In genomic region chr11:36212507-36212906, GRCh38 we compare ENCODE assay signal across 17 cellular contexts.
DNase-seq lines count a peak whose midpoint lies in the region; TF ChIP-seq lines count a peak whose summit lies in the region.
"Had no signal": no experiment of that assay in that cellular context is flagged by ENCODE, and none has a peak within 500 bp of the region (broad histone marks: within the 10 kb centered on the region; RNA-seq: fewer than 3 reads in every experiment).

No MANE protein-coding gene starts in this region.

- H3K4me3 Mint-ChIP-seq in nephron progenitor cell: no peak overlapping the region
- H3K4me3 Mint-ChIP-seq: CD4-positive, CD25-positive, alpha-beta regulatory T cell; IgD-negative memory B cell had no signal

- no peaks in the 10 kb centered on the region for H3K27me3 ChIP-seq in ectodermal cell (ENCODE audit: control insufficient read depth, insufficient read depth, low read length, poor library complexity, severe bottlenecking)
- H3K27me3 ChIP-seq: BLaER1 had no signal

- no peak overlapping the region for H3K4me3 ChIP-seq in ectodermal cell (ENCODE audit: insufficient read depth, low read depth, low read length)
- H3K4me3 ChIP-seq: BLaER1 had no signal

- H3K9me3 Mint-ChIP-seq in nephron progenitor cell: no peaks in the 10 kb centered on the region
- H3K9me3 Mint-ChIP-seq: IgD-negative memory B cell had no signal

- H3K4me1 ChIP-seq in ectodermal cell (ENCODE audit: control insufficient read depth, insufficient read depth, low read length): peaks cover 22% of the 10 kb centered on the region
- H3K4me1 ChIP-seq: BLaER1 had no signal

- H3K27ac ChIP-seq in angular gyrus (ENCODE audit: low read depth, low read length) (peak overlapping the region; percentile 76), ectodermal cell (ENCODE audit: insufficient read depth, low read depth, low read length, poor library complexity, severe bottlenecking) (peak overlapping the region; percentile 45)
- H3K27ac ChIP-seq: BLaER1, KMS-11 had no signal

- WGBS in ectodermal cell, 2 experiments: 65 to 66% methylated on average over 1 of the region's 1 CpG

- DNase-seq in ELF-1 (ENCODE audit: low read depth, low spot score) (peak; percentile 20), nephron progenitor cell (no peak), AG20443 (ENCODE audit: low spot score) (no peak), NCI-H187 treated with DMSO at 0.1 percent for 48 hours (lab: John Stamatoyannopoulos, UW) (no peak), SHP77 (lab: John Stamatoyannopoulos, UW) (no peak)
- no peak for DNase-seq in activated CD8-positive, alpha-beta memory T cell treated with anti-CD3 and anti-CD28 coated beads, Interleukin-2, amount 50 U/mL, for 4 hours
- DNase-seq: CD4-positive, CD25-positive, alpha-beta regulatory T cell; NCI-H1048; NCI-H2081 treated with DMSO at 0.1 percent for 48 hours; NCI-H526 treated with DMSO at 0.1 percent for 48 hours; Right ventricle myocardium superior; RPMI8226 had no signal

- H3K27ac Mint-ChIP-seq in nephron progenitor cell: peak overlapping the region; percentile 57
- H3K27ac Mint-ChIP-seq: IgD-negative memory B cell had no signal

- H3K27me3 Mint-ChIP-seq in nephron progenitor cell (ENCODE audit: low read depth, poor library complexity): peaks cover 2% of the 10 kb centered on the region

- no peaks in the 10 kb centered on the region for H3K36me3 ChIP-seq in ectodermal cell (ENCODE audit: control insufficient read depth, insufficient read depth, low read length)

- no peak for TF ChIP-seq CTCF in nephron progenitor cell (IDR thresholded peaks at IDR 0.05)

- H3K9me3 ChIP-seq in ectodermal cell (ENCODE audit: control insufficient read depth, low read length): no peaks in the 10 kb centered on the region

- peaks cover 14% of the 10 kb centered on the region for H3K36me3 Mint-ChIP-seq in nephron progenitor cell (ENCODE audit: low read depth)
- H3K36me3 Mint-ChIP-seq: CD4-positive, CD25-positive, alpha-beta regulatory T cell; IgD-negative memory B cell had no signal

- peaks cover 43% of the 10 kb centered on the region for H3K4me1 Mint-ChIP-seq in nephron progenitor cell
- H3K4me1 Mint-ChIP-seq: CD4-positive, CD25-positive, alpha-beta regulatory T cell; IgD-negative memory B cell had no signal
